In genomic region chr5:100905259-100905914, GRCh38 we compare ENCODE assay signal across 13 cellular contexts. TPM values are rescaled to one million over a fixed set of nuclear protein-coding genes. Genes with fewer than 3 reads are reported as not detected.
DNase-seq lines count a peak whose midpoint lies in the region; ATAC-seq and TF ChIP-seq lines count a peak whose summit lies in the region.
"Had no signal": no experiment of that assay in that cellular context is flagged by ENCODE, and none has a peak within 500 bp of the region (broad histone marks: within the 10 kb centered on the region; RNA-seq: fewer than 3 reads in every experiment).

No MANE protein-coding gene starts in this region.

- peaks cover 16% of the 10 kb centered on the region for H3K36me3 Mint-ChIP-seq in activated CD4-positive, alpha-beta T cell treated with anti-CD3 and anti-CD28 coated beads, Interleukin-2, amount 10 ng/mL, durations not matched to agents 7 days and 5 days (ENCODE audit: low read depth)
- H3K36me3 Mint-ChIP-seq in naive thymus-derived CD8-positive, alpha-beta T cell: no peaks in the 10 kb centered on the region

- peaks cover 26% of the 10 kb centered on the region for H3K4me1 Mint-ChIP-seq in activated CD4-positive, alpha-beta T cell treated with anti-CD3 and anti-CD28 coated beads, Interleukin-2, amount 10 ng/mL, durations not matched to agents 7 days and 5 days
- H3K4me1 Mint-ChIP-seq in naive thymus-derived CD8-positive, alpha-beta T cell: peaks cover 23 to 39% (median 30%) of the 10 kb centered on the region in 4 donors

- DNase-seq in ELR (ENCODE audit: low read depth): peak; percentile 5
- DNase-seq in KBM-7: peak; percentile 62
- peak; percentile 31 for DNase-seq in activated CD4-positive, alpha-beta T cell treated with anti-CD3 and anti-CD28 coated beads, Interleukin-2, amount 10 ng/mL, durations not matched to agents 7 days and 5 days
- peak in 4 of 10 donors; percentile 13 to 43 (median 30) for DNase-seq in naive thymus-derived CD8-positive, alpha-beta T cell
- DNase-seq in glomerular visceral epithelial cell (ENCODE audit: extremely low spot score): no peak
- no peak for DNase-seq in ecto neural progenitor cell (ENCODE audit: low spot score)
- no peak for DNase-seq in GM13977 (ENCODE audit: low spot score)
- DNase-seq: dorsolateral prefrontal cortex; HCEC 1CT; midbrain; NCI-H187 treated with DMSO at 0.1 percent for 48 hours; stimulated activated CD4-positive, alpha-beta T cell treated with anti-CD3 and anti-CD28 coated beads, Interleukin-15, amount 100 ng/mL, for 24 hours had no signal

- H3K27ac Mint-ChIP-seq in activated CD4-positive, alpha-beta T cell treated with anti-CD3 and anti-CD28 coated beads, Interleukin-2, amount 10 ng/mL, durations not matched to agents 7 days and 5 days: peak overlapping the region; percentile 94
- peak overlapping the region; percentile 6 to 97 (median 93) for H3K27ac Mint-ChIP-seq in naive thymus-derived CD8-positive, alpha-beta T cell

- POLR2A ChIA-PET in activated CD4-positive, alpha-beta T cell treated with anti-CD3 and anti-CD28 coated beads, Interleukin-2, amount 10 ng/mL, durations not matched to agents 7 days and 5 days (lab: Charles Lee): interaction anchor here (1.1 to 1.5 kb wide), 2 partner anchors 8 to 14 kb away, joined by 3 read pairs; no protein-coding TSS in a partner anchor
- POLR2A ChIA-PET in naive thymus-derived CD8-positive, alpha-beta T cell (lab: Charles Lee): interaction anchor here (1.3 kb wide), 1 partner anchor 9 kb away, joined by 3 read pairs; no protein-coding TSS in a partner anchor

- peak overlapping the region; percentile 93 for H3K4me3 Mint-ChIP-seq in activated CD4-positive, alpha-beta T cell treated with anti-CD3 and anti-CD28 coated beads, Interleukin-2, amount 10 ng/mL, durations not matched to agents 7 days and 5 days
- peak overlapping the region; percentile 85 to 100 (median 96) for H3K4me3 Mint-ChIP-seq in naive thymus-derived CD8-positive, alpha-beta T cell

- CTCF ChIA-PET in activated CD4-positive, alpha-beta T cell treated with anti-CD3 and anti-CD28 coated beads, Interleukin-2, amount 10 ng/mL, durations not matched to agents 7 days and 5 days (lab: Charles Lee): interaction anchor here (1.5 kb wide), 1 partner anchor 12 kb away, joined by 3 read pairs; no protein-coding TSS in a partner anchor

- no peak for TF ChIP-seq CTCF in GM13977 (IDR thresholded peaks at IDR 0.05; ENCODE audit: extremely low read depth, insufficient read depth, missing control alignments)

- no peaks in the 10 kb centered on the region for H3K9me3 Mint-ChIP-seq in activated CD4-positive, alpha-beta T cell treated with anti-CD3 and anti-CD28 coated beads, Interleukin-2, amount 10 ng/mL, durations not matched to agents 7 days and 5 days
- H3K9me3 Mint-ChIP-seq in naive thymus-derived CD8-positive, alpha-beta T cell: no peaks in the 10 kb centered on the region

- no peaks in the 10 kb centered on the region for H3K27me3 Mint-ChIP-seq in activated CD4-positive, alpha-beta T cell treated with anti-CD3 and anti-CD28 coated beads, Interleukin-2, amount 10 ng/mL, durations not matched to agents 7 days and 5 days
- no peaks in the 10 kb centered on the region for H3K27me3 Mint-ChIP-seq in naive thymus-derived CD8-positive, alpha-beta T cell

- in situ Hi-C loops in KBM-7 (cut with MboI; ENCODE audit: low pct_unique_long_range_greater_than_20kb, low sequenced_read_pairs) (no loop called here), GM13977 (cut with MboI; ENCODE audit: low pct_unique_long_range_greater_than_20kb, low sequenced_read_pairs, unreplicated experiment) (no loop called here)

- no peak for ATAC-seq in naive thymus-derived CD8-positive, alpha-beta T cell

RNA-seq across cellular contexts. Expression of gene ST8SIA4, which starts 2.3 kb away (rescaled TPM):
- 10 to 100 TPM; 35.5 to 36.1 TPM for total RNA-seq in activated CD4-positive, alpha-beta T cell treated with anti-CD3 and anti-CD28 coated beads, Interleukin-2, amount 10 ng/mL, durations not matched to agents 7 days and 5 days
- total RNA-seq in naive thymus-derived CD8-positive, alpha-beta T cell: 10 to 100 TPM; 24.3 to 28.1 TPM
- 10 to 100 TPM in 1 of 3 donors, 1 to 10 TPM in 2; 6.8 to 10.9 (median 9.8) TPM for polyA plus RNA-seq in naive thymus-derived CD8-positive, alpha-beta T cell
- total RNA-seq: SJSA1 had no signal

Comparison
In these comparisons a context has a peak if more than half of its experiments do, and no peak if none do; other contexts are left out.
1. DNase-seq: peak in ELR (single experiment), KBM-7 (single experiment) and activated CD4-positive, alpha-beta T cell treated with anti-CD3 and anti-CD28 coated beads, Interleukin-2, amount 10 ng/mL, durations not matched to agents 7 days and 5 days (single experiment); none in glomerular visceral epithelial cell (single experiment), ecto neural progenitor cell (single experiment) and GM13977 (single experiment).